13 cellular contexts compared by ENCODE assay signal in genomic region chr5:142743677-142744441, GRCh38. TPM values are rescaled to one million over a fixed set of nuclear protein-coding genes. Genes with fewer than 3 reads are reported as not detected.
DNase-seq lines count a peak whose midpoint lies in the region; ATAC-seq, FAIRE-seq and TF ChIP-seq lines count a peak whose summit lies in the region.
"Had no signal": no experiment of that assay in that cellular context is flagged by ENCODE, and none has a peak within 500 bp of the region (broad histone marks: within the 10 kb centered on the region; RNA-seq: fewer than 3 reads in every experiment).

No MANE protein-coding gene starts in this region.

- FAIRE-seq in A549 (lab: Jason Lieb, UNC) (no peak), H54 (lab: Jason Lieb, UNC) (no peak)
- FAIRE-seq: GM12891 had no signal

- no peak overlapping the region for H3K4me2 ChIP-seq in A549

- TF ChIP-seq POLR2A in A549 (IDR thresholded peaks at IDR 0.05; ENCODE audit: low read length): no peak
- TF ChIP-seq POLR2A in H54 (IDR thresholded peaks at IDR 0.05; ENCODE audit: low read depth, low read length): no peak
- TF ChIP-seq POLR2A in ovary (IDR thresholded peaks at IDR 0.05): no peak

- TF ChIP-seq CTCF in A549 (IDR thresholded peaks at IDR 0.05): no peak
- TF ChIP-seq CTCF in ovary (IDR thresholded peaks at IDR 0.05): no peak
- TF ChIP-seq CTCF in glutamatergic neuron (IDR thresholded peaks at IDR 0.05; ENCODE audit: partially characterized antibody, unreplicated experiment): no peak

- peaks cover 10% of the 10 kb centered on the region for H3K4me1 ChIP-seq in A549
- no peaks in the 10 kb centered on the region for H3K4me1 ChIP-seq in ovary (ENCODE audit: insufficient read depth)

- 69% methylated on average over 6 of the region's 6 CpGs for WGBS in A549 (ENCODE audit: missing lambda C conversion rate)
- 38 to 55% (median 50%) methylated on average over 6 of the region's 6 CpGs for whole genome bisulfite sequencing in ovary, 3 donors

- intact Hi-C loops in ovary (cut with DNase I): no loop called here

- CTCF ChIA-PET in A549 (lab: Yijun Ruan, JAX): interaction anchor here (1.4 to 23.4 kb wide), 6 partner anchors 9 to 145 kb away, joined by 3 to 473 read pairs (median 18); no protein-coding TSS in a partner anchor

- H3K9me3 Mint-ChIP-seq in glutamatergic neuron (ENCODE audit: unreplicated experiment): no peaks in the 10 kb centered on the region
- H3K9me3 Mint-ChIP-seq: activated CD4-positive, alpha-beta T cell treated with anti-CD3 and anti-CD28 coated beads, Interleukin-2, amount 10 ng/mL, durations not matched to agents 7 days and 5 days; stimulated activated memory B cell treated with anti-CD40 and anti-IgM and Interleukin-4, amounts not matched to agents 10 μg/mL and 1 μg/mL and 100 μg/mL, for 72 hours had no signal

- no peaks in the 10 kb centered on the region for H3K36me3 ChIP-seq in ovary
- H3K36me3 ChIP-seq: BE2C had no signal

- H3K4me3 ChIP-seq in A549 (no peak overlapping the region), ovary (no peak overlapping the region)

- TF ChIP-seq EP300 in A549 (IDR thresholded peaks at IDR 0.05) (no peak), ovary (IDR thresholded peaks at IDR 0.05) (no peak)

- no peak overlapping the region for H3K4me3 Mint-ChIP-seq in glutamatergic neuron (ENCODE audit: unreplicated experiment)
- H3K4me3 Mint-ChIP-seq: activated CD4-positive, alpha-beta T cell treated with anti-CD3 and anti-CD28 coated beads, Interleukin-2, amount 10 ng/mL, durations not matched to agents 7 days and 5 days; stimulated activated memory B cell treated with anti-CD40 and anti-IgM and Interleukin-4, amounts not matched to agents 10 μg/mL and 1 μg/mL and 100 μg/mL, for 72 hours had no signal

- no peak for ATAC-seq in A549
- ATAC-seq: stimulated activated memory B cell treated with anti-CD40 and anti-IgM and Interleukin-4, amounts not matched to agents 10 μg/mL and 1 μg/mL and 100 μg/mL, for 72 hours had no signal

- H3K27ac Mint-ChIP-seq in glutamatergic neuron (ENCODE audit: unreplicated experiment): no peak overlapping the region
- H3K27ac Mint-ChIP-seq: activated CD4-positive, alpha-beta T cell treated with anti-CD3 and anti-CD28 coated beads, Interleukin-2, amount 10 ng/mL, durations not matched to agents 7 days and 5 days; stimulated activated memory B cell treated with anti-CD40 and anti-IgM and Interleukin-4, amounts not matched to agents 10 μg/mL and 1 μg/mL and 100 μg/mL, for 72 hours had no signal

- H3K4me1 Mint-ChIP-seq in glutamatergic neuron (ENCODE audit: low read depth, unreplicated experiment): no peaks in the 10 kb centered on the region
- H3K4me1 Mint-ChIP-seq: stimulated activated memory B cell treated with anti-CD40 and anti-IgM and Interleukin-4, amounts not matched to agents 10 μg/mL and 1 μg/mL and 100 μg/mL, for 72 hours had no signal

- TF ChIP-seq RAD21 in A549 (conservative IDR thresholded peaks at IDR 0.05 in 1 of 2, IDR thresholded peaks at IDR 0.05 in 1 of 2): no peak

- H3K27me3 Mint-ChIP-seq in glutamatergic neuron (ENCODE audit: unreplicated experiment): no peaks in the 10 kb centered on the region

- H3K27ac ChIP-seq in A549: no peak overlapping the region
- H3K27ac ChIP-seq in ovary: no peak overlapping the region

- no peak for DNase-seq in A549 (ENCODE audit: low read depth in 1 of 2, low spot score in 1 of 2)
- DNase-seq in RKO (ENCODE audit: low spot score): peak; percentile 23
- peak; percentile 34 for DNase-seq in fibroblast of gingiva (ENCODE audit: low read depth)
- DNase-seq in myocyte (ENCODE audit: low read depth): peak; percentile 26
- DNase-seq in H54 (ENCODE audit: insufficient read length, low spot score): no peak
- DNase-seq in ovary: no peak
- DNase-seq in activated effector memory CD4-positive, alpha-beta T cell treated with Interleukin-2 at 50 U/mL for 16 hours: no peak
- DNase-seq in glutamatergic neuron: no peak
- DNase-seq: activated CD4-positive, alpha-beta T cell treated with anti-CD3 and anti-CD28 coated beads, Interleukin-2, amount 10 ng/mL, durations not matched to agents 7 days and 5 days; BE2C; RPMI8226 had no signal

- POLR2A ChIA-PET in A549 (lab: Yijun Ruan, JAX): no interaction called here

- H3K36me3 Mint-ChIP-seq in glutamatergic neuron (ENCODE audit: unreplicated experiment): no peaks in the 10 kb centered on the region
- H3K36me3 Mint-ChIP-seq: stimulated activated memory B cell treated with anti-CD40 and anti-IgM and Interleukin-4, amounts not matched to agents 10 μg/mL and 1 μg/mL and 100 μg/mL, for 72 hours had no signal

- H3K9me3 ChIP-seq in A549 (no peaks in the 10 kb centered on the region), ovary (no peaks in the 10 kb centered on the region)
- H3K9me3 ChIP-seq: BE2C had no signal

- no peaks in the 10 kb centered on the region for H3K27me3 ChIP-seq in ovary
- H3K27me3 ChIP-seq: BE2C had no signal

TF ChIP-seq in A549, 52 proteins besides CTCF, POLR2A, EP300 and RAD21:
- TF ChIP-seq FOSL2 (IDR thresholded peaks at IDR 0.05) (no peak), FOSL2 (CRISPR knock-in tag; IDR thresholded peaks at IDR 0.05) (peak; percentile 44; the same call in 1 of the 2 replicates), ESRRA (IDR thresholded peaks at IDR 0.05; ENCODE audit: borderline replicate concordance, low read length) (no peak), CBX2 (IDR thresholded peaks at IDR 0.05; ENCODE audit: borderline replicate concordance, low read depth) (no peak), NR3C1 (IDR thresholded peaks at IDR 0.05) (no peak), HOXB5 (CRISPR knock-in tag; IDR thresholded peaks at IDR 0.05) (no peak), CHD4 (IDR thresholded peaks at IDR 0.05; ENCODE audit: borderline replicate concordance) (no peak)
- TF ChIP-seq, protein P1, sequence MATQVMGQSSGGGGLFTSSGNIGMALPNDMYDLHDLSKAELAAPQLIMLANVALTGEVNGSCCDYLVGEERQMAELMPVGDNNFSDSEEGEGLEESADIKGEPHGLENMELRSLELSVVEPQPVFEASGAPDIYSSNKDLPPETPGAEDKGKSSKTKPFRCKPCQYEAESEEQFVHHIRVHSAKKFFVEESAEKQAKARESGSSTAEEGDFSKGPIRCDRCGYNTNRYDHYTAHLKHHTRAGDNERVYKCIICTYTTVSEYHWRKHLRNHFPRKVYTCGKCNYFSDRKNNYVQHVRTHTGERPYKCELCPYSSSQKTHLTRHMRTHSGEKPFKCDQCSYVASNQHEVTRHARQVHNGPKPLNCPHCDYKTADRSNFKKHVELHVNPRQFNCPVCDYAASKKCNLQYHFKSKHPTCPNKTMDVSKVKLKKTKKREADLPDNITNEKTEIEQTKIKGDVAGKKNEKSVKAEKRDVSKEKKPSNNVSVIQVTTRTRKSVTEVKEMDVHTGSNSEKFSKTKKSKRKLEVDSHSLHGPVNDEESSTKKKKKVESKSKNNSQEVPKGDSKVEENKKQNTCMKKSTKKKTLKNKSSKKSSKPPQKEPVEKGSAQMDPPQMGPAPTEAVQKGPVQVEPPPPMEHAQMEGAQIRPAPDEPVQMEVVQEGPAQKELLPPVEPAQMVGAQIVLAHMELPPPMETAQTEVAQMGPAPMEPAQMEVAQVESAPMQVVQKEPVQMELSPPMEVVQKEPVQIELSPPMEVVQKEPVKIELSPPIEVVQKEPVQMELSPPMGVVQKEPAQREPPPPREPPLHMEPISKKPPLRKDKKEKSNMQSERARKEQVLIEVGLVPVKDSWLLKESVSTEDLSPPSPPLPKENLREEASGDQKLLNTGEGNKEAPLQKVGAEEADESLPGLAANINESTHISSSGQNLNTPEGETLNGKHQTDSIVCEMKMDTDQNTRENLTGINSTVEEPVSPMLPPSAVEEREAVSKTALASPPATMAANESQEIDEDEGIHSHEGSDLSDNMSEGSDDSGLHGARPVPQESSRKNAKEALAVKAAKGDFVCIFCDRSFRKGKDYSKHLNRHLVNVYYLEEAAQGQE (IDR thresholded peaks at IDR 0.05): no peak
- TF ChIP-seq, protein P2, sequence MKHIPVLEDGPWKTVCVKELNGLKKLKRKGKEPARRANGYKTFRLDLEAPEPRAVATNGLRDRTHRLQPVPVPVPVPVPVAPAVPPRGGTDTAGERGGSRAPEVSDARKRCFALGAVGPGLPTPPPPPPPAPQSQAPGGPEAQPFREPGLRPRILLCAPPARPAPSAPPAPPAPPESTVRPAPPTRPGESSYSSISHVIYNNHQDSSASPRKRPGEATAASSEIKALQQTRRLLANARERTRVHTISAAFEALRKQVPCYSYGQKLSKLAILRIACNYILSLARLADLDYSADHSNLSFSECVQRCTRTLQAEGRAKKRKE (CRISPR knock-in tag; IDR thresholded peaks at IDR 0.05; ENCODE audit: low read depth): no peak

RNA-seq across cellular contexts. Expression of gene ARHGAP26, which starts 26.3 kb away (rescaled TPM):
- polyA plus RNA-seq in A549 (2011; rRNA removed) (19.1 and 29.8 TPM in 2 replicates), A549 (2017; fragmentation: RNase III; extraction: RNeasy Plus Mini Kit Qiagen cat#74134 plus additional on column Dnase treatment) (6.6 to 8.1 TPM (median 7.5 TPM) in 3 replicates), ovary (10 to 100 TPM in 1 of 2 donors, 1 to 10 TPM in 1; 1.9 to 12.0 TPM)
- 4.2 and 4.5 TPM in 2 replicates for polyA plus RNA-seq in A549 (2012; cell fraction: cytosol; rRNA removed)
- 8.9 and 9.7 TPM in 2 replicates for polyA plus RNA-seq in A549 (2012; cell fraction: nucleus; rRNA removed)
- 81.7 and 91.3 TPM in 2 replicates for polyA minus RNA-seq in A549 (2011; rRNA and poly(A)+ RNA removed)
- total RNA-seq in myocyte (2.4 and 2.8 TPM in 2 replicates), ovary (10 to 100 TPM in 4 of 7 donors, 1 to 10 TPM in 3; 7.1 to 47.1 (median 16.2) TPM), glutamatergic neuron (ENCODE audit: unreplicated experiment) (20.1 TPM)
- 4.4 TPM for polyA plus RNA-seq in myocyte (2012)

RNA-seq across cellular contexts. Expression of gene FGF1, which starts 58.0 kb away (rescaled TPM):
- polyA plus RNA-seq in A549 (2011; rRNA removed): 0.05 and 0.15 TPM in 2 replicates
- 0.11 and 0.13 TPM in 2 replicates for polyA plus RNA-seq in A549 (2012; cell fraction: cytosol; rRNA removed)
- 0.06 and 0.10 TPM in 2 replicates for polyA plus RNA-seq in A549 (2012; cell fraction: nucleus; rRNA removed)
- polyA plus RNA-seq in A549 (2017; fragmentation: RNase III; extraction: RNeasy Plus Mini Kit Qiagen cat#74134 plus additional on column Dnase treatment): 0.31 to 0.40 TPM (median 0.38 TPM) in 3 replicates
- polyA minus RNA-seq in A549 (2011; rRNA and poly(A)+ RNA removed): 0.12 TPM in 1 of 2 replicates, not detected in the other
- 0.52 and 1.8 TPM in 2 replicates for total RNA-seq in myocyte
- 14.8 TPM for polyA plus RNA-seq in myocyte (2012)
- total RNA-seq in ovary: 1 to 10 TPM in 1 of 7 donors, under 1 TPM in 6; 0.10 to 1.0 (median 0.55) TPM
- polyA plus RNA-seq in ovary: 1 to 10 TPM in 1 of 2 donors, under 1 TPM in 1; 0.44 to 3.6 TPM
- total RNA-seq in glutamatergic neuron (ENCODE audit: unreplicated experiment): not detected
- total RNA-seq: activated CD4-positive, alpha-beta T cell treated with anti-CD3 and anti-CD28 coated beads, Interleukin-2, amount 10 ng/mL, durations not matched to agents 7 days and 5 days had no signal

Comparison
In these comparisons a context has a peak if more than half of its experiments do, and no peak if none do; other contexts are left out.
1. DNase-seq: peak in RKO (single experiment), fibroblast of gingiva (single experiment) and myocyte (single experiment); none in A549 (0 of 2), H54 (single experiment), ovary (0 of 5), activated effector memory CD4-positive, alpha-beta T cell treated with Interleukin-2 at 50 U/mL for 16 hours (single experiment) and glutamatergic neuron (single experiment).